In the genomic region with DNA sequence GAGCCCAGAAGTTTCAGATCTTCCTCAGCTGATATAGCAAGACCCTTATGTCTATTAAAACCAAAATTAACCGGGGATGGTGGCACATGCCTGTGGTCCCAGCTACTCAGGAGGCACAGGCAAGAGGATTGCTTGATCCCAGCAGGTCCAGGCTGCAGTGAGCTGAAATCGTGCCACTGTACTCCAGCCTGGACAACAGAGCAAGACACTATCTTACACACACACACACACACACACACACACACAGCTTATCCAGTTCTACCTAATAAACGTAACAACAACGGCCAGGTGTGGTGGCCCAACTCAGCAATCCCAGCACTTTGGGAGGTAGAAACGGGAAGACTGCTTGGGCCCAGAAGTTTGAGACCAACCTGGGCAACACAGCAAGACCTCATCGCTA, we compare ENCODE assay signal across 12 cellular contexts. TPM values are rescaled to one million over a fixed set of nuclear protein-coding genes. Genes with fewer than 3 reads are reported as not detected.
DNase-seq lines count a peak whose midpoint lies in the region; ATAC-seq and TF ChIP-seq lines count a peak whose summit lies in the region.
"Had no signal": no experiment of that assay in that cellular context is flagged by ENCODE, and none has a peak within 500 bp of the region (broad histone marks: within the 10 kb centered on the region; RNA-seq: fewer than 3 reads in every experiment).

No MANE protein-coding gene starts in this region.

- peaks cover 29% of the 10 kb centered on the region for H3K4me1 ChIP-seq in Loucy (ENCODE audit: insufficient read depth, low read length, poor library complexity, severe bottlenecking)

- no peak for DNase-seq in T-helper 2 cell treated with Interferon-gamma antibody and Interleukin-4, amounts not matched to agents 5 μg/mL and 100 μg/mL, for 36 hours (ENCODE audit: low spot score)
- no peak for DNase-seq in T-helper 2 cell
- no peak for DNase-seq in endothelial cell (ENCODE audit: low spot score)
- no peak for DNase-seq in naive thymus-derived CD8-positive, alpha-beta T cell
- DNase-seq in mesenteric fat pad (ENCODE audit: low spot score), result no peak
- DNase-seq: AML-193, Calu3, DMS 273 treated with DMSO at 0.1 percent for 48 hours had no signal

- no peaks in the 10 kb centered on the region for H3F3A ChIP-seq in Loucy (ENCODE audit: low read depth)

- H3K4me3 Mint-ChIP-seq in T-helper 2 cell treated with Interferon-gamma antibody and Interleukin-4, amounts not matched to agents 5 μg/mL and 100 μg/mL, for 36 hours, result no peak overlapping the region
- H3K4me3 Mint-ChIP-seq in endothelial cell (ENCODE audit: unreplicated experiment), result peak overlapping the region; percentile 27
- no peak overlapping the region for H3K4me3 Mint-ChIP-seq in naive thymus-derived CD8-positive, alpha-beta T cell

- H3K27me3 ChIP-seq in Loucy (ENCODE audit: insufficient read depth, low read length, poor library complexity, severe bottlenecking), result no peaks in the 10 kb centered on the region
- H3K27me3 ChIP-seq: BLaER1 had no signal

- peaks cover 12% of the 10 kb centered on the region for H4K20me1 ChIP-seq in Loucy (ENCODE audit: insufficient read depth, low read length, poor library complexity, severe bottlenecking)

- peaks cover 4% of the 10 kb centered on the region; the same call in 1 of the 2 replicates for H3K9me3 ChIP-seq in Loucy (ENCODE audit: insufficient read depth, low read depth, low read length)

- H3K9me3 Mint-ChIP-seq in T-helper 2 cell treated with Interferon-gamma antibody and Interleukin-4, amounts not matched to agents 5 μg/mL and 100 μg/mL, for 36 hours, result peaks cover 6% of the 10 kb centered on the region
- no peaks in the 10 kb centered on the region for H3K9me3 Mint-ChIP-seq in endothelial cell (ENCODE audit: unreplicated experiment)
- H3K9me3 Mint-ChIP-seq in naive thymus-derived CD8-positive, alpha-beta T cell, result peaks cover 0 to 3% (median 0%) of the 10 kb centered on the region in 9 donors

- TF ChIP-seq CTCF in Loucy (conservative IDR thresholded peaks at IDR 0.05; ENCODE audit: low read length) (no peak), endothelial cell (IDR thresholded peaks at IDR 0.05; ENCODE audit: unreplicated experiment) (no peak)

- peaks cover 98% of the 10 kb centered on the region for H3K79me2 ChIP-seq in Loucy (ENCODE audit: insufficient read depth, low read length)

- H3K4me3 ChIP-seq in Loucy (ENCODE audit: low read length, poor library complexity, severe bottlenecking), result no peak overlapping the region
- H3K4me3 ChIP-seq: BLaER1 had no signal

- H3K27ac Mint-ChIP-seq in T-helper 2 cell treated with Interferon-gamma antibody and Interleukin-4, amounts not matched to agents 5 μg/mL and 100 μg/mL, for 36 hours, result peak overlapping the region; percentile 58
- H3K27ac Mint-ChIP-seq in endothelial cell (ENCODE audit: unreplicated experiment), result no peak overlapping the region
- peak overlapping the region in 3 of 10 donors; percentile 8 to 73 (median 28) for H3K27ac Mint-ChIP-seq in naive thymus-derived CD8-positive, alpha-beta T cell

- peaks cover 27% of the 10 kb centered on the region; the same call in 1 of the 2 replicates for H3K36me3 ChIP-seq in Loucy (ENCODE audit: insufficient read depth, low read length)

- no peak for ATAC-seq in naive thymus-derived CD8-positive, alpha-beta T cell
- ATAC-seq in HG03196 (IDR thresholded peaks at IDR 0.05; ENCODE audit: unreplicated experiment), result no peak
- ATAC-seq: HCT116 had no signal

- no peak overlapping the region for H3K9ac ChIP-seq in Loucy (ENCODE audit: low read depth, low read length, poor library complexity, severe bottlenecking)
- H3K9ac ChIP-seq: BLaER1 had no signal

- H3K4me2 ChIP-seq in Loucy (ENCODE audit: low read depth, low read length, poor library complexity, severe bottlenecking), result peak overlapping the region; percentile 22
- H3K4me2 ChIP-seq: BLaER1 had no signal

- peaks cover 69% of the 10 kb centered on the region for H3K36me3 Mint-ChIP-seq in T-helper 2 cell treated with Interferon-gamma antibody and Interleukin-4, amounts not matched to agents 5 μg/mL and 100 μg/mL, for 36 hours (ENCODE audit: low read depth)
- H3K36me3 Mint-ChIP-seq in endothelial cell (ENCODE audit: low read depth, unreplicated experiment), result peaks cover 52% of the 10 kb centered on the region
- peaks cover 0 to 53% (median 45%) of the 10 kb centered on the region in 3 donors for H3K36me3 Mint-ChIP-seq in naive thymus-derived CD8-positive, alpha-beta T cell

- POLR2A ChIA-PET in naive thymus-derived CD8-positive, alpha-beta T cell (lab: Charles Lee), result interaction anchor here (1.0 kb wide), 1 partner anchor 56 kb away, joined by 3 read pairs; no protein-coding TSS in a partner anchor

- no peak overlapping the region for H2AFZ ChIP-seq in Loucy (ENCODE audit: low read length)

- peaks cover 48% of the 10 kb centered on the region for H3K4me1 Mint-ChIP-seq in T-helper 2 cell treated with Interferon-gamma antibody and Interleukin-4, amounts not matched to agents 5 μg/mL and 100 μg/mL, for 36 hours (ENCODE audit: low read depth)
- H3K4me1 Mint-ChIP-seq in endothelial cell (ENCODE audit: unreplicated experiment), result peaks cover 4% of the 10 kb centered on the region
- H3K4me1 Mint-ChIP-seq in naive thymus-derived CD8-positive, alpha-beta T cell, result peaks cover 14 to 48% (median 25%) of the 10 kb centered on the region in 4 donors

- no peaks in the 10 kb centered on the region for H3K27me3 Mint-ChIP-seq in T-helper 2 cell treated with Interferon-gamma antibody and Interleukin-4, amounts not matched to agents 5 μg/mL and 100 μg/mL, for 36 hours (ENCODE audit: low read depth)
- H3K27me3 Mint-ChIP-seq in endothelial cell (ENCODE audit: unreplicated experiment), result peaks cover 5% of the 10 kb centered on the region
- no peaks in the 10 kb centered on the region for H3K27me3 Mint-ChIP-seq in naive thymus-derived CD8-positive, alpha-beta T cell

- H3K9me2 ChIP-seq in Loucy (replicated peaks; ENCODE audit: low read depth, low read length), result no peaks in the 10 kb centered on the region

RNA-seq across cellular contexts. Expression of a gene that starts 7.5 kb away (rescaled TPM):
- total RNA-seq in endothelial cell (ENCODE audit: unreplicated experiment), result 26.1 TPM
- 10 to 100 TPM; 57.4 to 59.6 TPM for total RNA-seq in naive thymus-derived CD8-positive, alpha-beta T cell
- 10 to 100 TPM; 38.6 to 54.9 (median 50.8) TPM for polyA plus RNA-seq in naive thymus-derived CD8-positive, alpha-beta T cell
- 29.0 TPM for total RNA-seq in mesenteric fat pad
